29 cellular contexts compared by ENCODE assay signal in the genomic region with DNA sequence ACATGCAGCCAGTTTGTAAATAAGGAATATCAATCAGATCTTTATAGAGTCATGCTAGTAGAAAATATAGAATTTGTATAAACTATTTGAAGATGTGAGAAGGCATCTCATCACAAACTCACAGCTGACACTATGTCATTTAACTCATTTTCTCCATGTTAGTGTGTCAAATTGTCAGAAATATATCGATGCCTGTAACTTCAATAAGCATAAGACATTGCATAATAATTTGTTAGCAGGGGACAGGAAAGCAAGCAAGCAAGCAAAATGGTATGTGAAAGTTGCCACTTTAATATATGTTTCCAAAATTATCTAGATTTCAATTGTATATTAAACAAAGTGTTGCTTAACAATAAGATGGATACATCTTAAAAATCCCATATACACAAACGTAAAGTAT.
"Had no signal": no experiment of that assay in that cellular context is flagged by ENCODE, and none has a peak within 500 bp of the region (broad histone marks: within the 10 kb centered on the region; RNA-seq: fewer than 3 reads in every experiment).

No MANE protein-coding gene starts in this region.

- H3K4me3 Mint-ChIP-seq: stimulated activated effector memory CD8-positive, alpha-beta T cell treated with anti-CD3 and anti-CD28 coated beads, Interleukin-12 subunit alpha, Interleukin-12 subunit beta, amount 100 ng/mL, for 72 hours; stimulated activated memory B cell treated with anti-CD40 and anti-IgM and Interleukin-4, amounts not matched to agents 10 μg/mL and 1 μg/mL and 100 μg/mL, for 72 hours; stimulated activated naive B cell treated with anti-CD40 and anti-IgM and Interleukin-4, amounts not matched to agents 10 μg/mL and 1 μg/mL and 100 μg/mL, for 72 hours; stimulated activated naive CD8-positive, alpha-beta T cell treated with anti-CD3 and anti-CD28 coated beads, Interleukin-15, amount 100 ng/mL, for 72 hours; stimulated activated naive CD8-positive, alpha-beta T cell treated with anti-CD3 and anti-CD28 coated beads, Interleukin-15, Interleukin-2, amounts not matched to agents 100 ng/mL and 50 ng/mL, for 24 hours; type B pancreatic cell had no signal

- H3K9me3 ChIP-seq: stomach, suprapubic skin, testis, thoracic aorta, thyroid gland, tibial artery, tibial nerve, transverse colon, upper lobe of left lung, upper lobe of right lung, uterus, vagina had no signal

- FAIRE-seq: urothelium cell line had no signal

- H3K27me3 ChIP-seq: stomach, suprapubic skin, testis, thyroid gland, tibial artery, tibial nerve, transverse colon, upper lobe of left lung, upper lobe of right lung, uterus, vagina had no signal

- H3K4me1 ChIP-seq: stomach, suprapubic skin, testis, thyroid gland, tibial artery, tibial nerve, transverse colon, upper lobe of left lung, upper lobe of right lung, uterus, vagina had no signal

- H3K36me3 ChIP-seq: stomach, suprapubic skin, thoracic aorta, thyroid gland, tibial artery, tibial nerve, transverse colon, upper lobe of left lung, upper lobe of right lung, uterus, vagina had no signal

- H3K36me3 Mint-ChIP-seq: stimulated activated effector memory CD8-positive, alpha-beta T cell treated with anti-CD3 and anti-CD28 coated beads, Interleukin-12 subunit alpha, Interleukin-12 subunit beta, amount 100 ng/mL, for 72 hours; stimulated activated memory B cell treated with anti-CD40 and anti-IgM and Interleukin-4, amounts not matched to agents 10 μg/mL and 1 μg/mL and 100 μg/mL, for 72 hours; stimulated activated naive B cell treated with anti-CD40 and anti-IgM and Interleukin-4, amounts not matched to agents 10 μg/mL and 1 μg/mL and 100 μg/mL, for 72 hours; type B pancreatic cell had no signal

- ATAC-seq: stimulated activated effector memory CD8-positive, alpha-beta T cell treated with anti-CD3 and anti-CD28 coated beads, Interleukin-12 subunit alpha, Interleukin-12 subunit beta, amount 100 ng/mL, for 72 hours; stimulated activated memory B cell treated with anti-CD40 and anti-IgM and Interleukin-4, amounts not matched to agents 10 μg/mL and 1 μg/mL and 100 μg/mL, for 72 hours; stimulated activated naive B cell treated with anti-CD40 and anti-IgM and Interleukin-4, amounts not matched to agents 10 μg/mL and 1 μg/mL and 100 μg/mL, for 72 hours; stimulated activated naive CD8-positive, alpha-beta T cell treated with anti-CD3 and anti-CD28 coated beads, Interleukin-15, amount 100 ng/mL, for 72 hours; stimulated activated naive CD8-positive, alpha-beta T cell treated with anti-CD3 and anti-CD28 coated beads, Interleukin-15, Interleukin-2, amounts not matched to agents 100 U/mL and 50 U/mL, for 24 hours; upper lobe of right lung had no signal

- H3K9me3 Mint-ChIP-seq: stimulated activated effector memory CD8-positive, alpha-beta T cell treated with anti-CD3 and anti-CD28 coated beads, Interleukin-12 subunit alpha, Interleukin-12 subunit beta, amount 100 ng/mL, for 72 hours; stimulated activated memory B cell treated with anti-CD40 and anti-IgM and Interleukin-4, amounts not matched to agents 10 μg/mL and 1 μg/mL and 100 μg/mL, for 72 hours; stimulated activated naive B cell treated with anti-CD40 and anti-IgM and Interleukin-4, amounts not matched to agents 10 μg/mL and 1 μg/mL and 100 μg/mL, for 72 hours; stimulated activated naive CD8-positive, alpha-beta T cell treated with anti-CD3 and anti-CD28 coated beads, Interleukin-15, amount 100 ng/mL, for 72 hours; stimulated activated naive CD8-positive, alpha-beta T cell treated with anti-CD3 and anti-CD28 coated beads, Interleukin-15, Interleukin-2, amounts not matched to agents 100 ng/mL and 50 ng/mL, for 24 hours; type B pancreatic cell had no signal

- H3K27ac Mint-ChIP-seq: stimulated activated effector memory CD8-positive, alpha-beta T cell treated with anti-CD3 and anti-CD28 coated beads, Interleukin-12 subunit alpha, Interleukin-12 subunit beta, amount 100 ng/mL, for 72 hours; stimulated activated memory B cell treated with anti-CD40 and anti-IgM and Interleukin-4, amounts not matched to agents 10 μg/mL and 1 μg/mL and 100 μg/mL, for 72 hours; stimulated activated naive B cell treated with anti-CD40 and anti-IgM and Interleukin-4, amounts not matched to agents 10 μg/mL and 1 μg/mL and 100 μg/mL, for 72 hours; stimulated activated naive CD8-positive, alpha-beta T cell treated with anti-CD3 and anti-CD28 coated beads, Interleukin-15, amount 100 ng/mL, for 72 hours; stimulated activated naive CD8-positive, alpha-beta T cell treated with anti-CD3 and anti-CD28 coated beads, Interleukin-15, Interleukin-2, amounts not matched to agents 100 ng/mL and 50 ng/mL, for 24 hours; type B pancreatic cell had no signal

- DNase-seq: stimulated activated CD4-positive, alpha-beta T cell treated with anti-CD3 and anti-CD28 coated beads, Interleukin-2, amount 100 ng/mL, for 48 hours; stimulated activated CD4-positive, alpha-beta T cell treated with anti-CD3 and anti-CD28 coated beads, Interleukin-4, amount 100 ng/mL, for 1 hour; stimulated activated CD4-positive, alpha-beta T cell treated with anti-CD3 and anti-CD28 coated beads, Interleukin-4, amount 100 ng/mL, for 24 hours; stimulated activated CD4-positive, alpha-beta T cell treated with anti-CD3 and anti-CD28 coated beads, Interleukin-4, amount 100 ng/mL, for 4 hours; stimulated activated CD8-positive, alpha-beta memory T cell treated with anti-CD3 and anti-CD28 coated beads, Interleukin-4, amount 100 ng/mL, for 48 hours; stimulated activated naive B cell treated with anti-CD40 and anti-IgM and Interleukin-4, amounts not matched to agents 10 μg/mL and 1 μg/mL and 100 μg/mL, for 72 hours; stimulated activated naive CD4-positive, alpha-beta T cell; stimulated activated naive CD4-positive, alpha-beta T cell treated with Interleukin-2 at 50 U/mL for 16 hours; stimulated activated naive CD8-positive, alpha-beta T cell treated with anti-CD3 and anti-CD28 coated beads, Interleukin-15, amount 100 ng/mL, for 72 hours; stimulated activated naive CD8-positive, alpha-beta T cell treated with anti-CD3 and anti-CD28 coated beads, Interleukin-15, Interleukin-2, amounts not matched to agents 100 U/mL and 50 U/mL, for 24 hours; stomach; substantia nigra; testis; thyroid gland; tibial artery; transverse colon; trophoblast cell; upper lobe of left lung; upper lobe of right lung; uterus had no signal

- H3K4me3 ChIP-seq: stomach, suprapubic skin, testis, thoracic aorta, thyroid gland, tibial artery, tibial nerve, transverse colon, upper lobe of left lung, upper lobe of right lung, uterus, vagina had no signal

- H3K4me1 Mint-ChIP-seq: stimulated activated effector memory CD8-positive, alpha-beta T cell treated with anti-CD3 and anti-CD28 coated beads, Interleukin-12 subunit alpha, Interleukin-12 subunit beta, amount 100 ng/mL, for 72 hours; stimulated activated memory B cell treated with anti-CD40 and anti-IgM and Interleukin-4, amounts not matched to agents 10 μg/mL and 1 μg/mL and 100 μg/mL, for 72 hours; stimulated activated naive B cell treated with anti-CD40 and anti-IgM and Interleukin-4, amounts not matched to agents 10 μg/mL and 1 μg/mL and 100 μg/mL, for 72 hours; stimulated activated naive CD8-positive, alpha-beta T cell treated with anti-CD3 and anti-CD28 coated beads, Interleukin-15, amount 100 ng/mL, for 72 hours had no signal

- H3K27ac ChIP-seq: stomach, suprapubic skin, testis, thoracic aorta, thyroid gland, tibial artery, tibial nerve, transverse colon, upper lobe of left lung, upper lobe of right lung, uterus, vagina had no signal

- H3K27me3 Mint-ChIP-seq: type B pancreatic cell had no signal
